Comparison of ENCODE assay signal across 8 cellular contexts in genomic region chr6:13355969-13356368, GRCh38. TPM values are rescaled to one million over a fixed set of nuclear protein-coding genes. Genes with fewer than 3 reads are reported as not detected.
DNase-seq lines count a peak whose midpoint lies in the region; ATAC-seq and TF ChIP-seq lines count a peak whose summit lies in the region.

No MANE protein-coding gene starts in this region.

- H3K36me3 ChIP-seq in SU-DHL-6 (ENCODE audit: low read length) = no peaks in the 10 kb centered on the region

- intact Hi-C loops in natural killer cell (cut with micrococcal nuclease) = loop anchor here (5.0 kb wide), 1 partner anchor 71 kb away; no protein-coding TSS in a partner anchor

- no peaks in the 10 kb centered on the region for H4K20me1 ChIP-seq in SU-DHL-6 (ENCODE audit: low read depth, low read length)

- H3K4me2 ChIP-seq in SU-DHL-6 (ENCODE audit: low read depth, low read length, poor library complexity, severe bottlenecking) = peak overlapping the region; percentile 56

- H3F3A ChIP-seq in SU-DHL-6 (ENCODE audit: insufficient read depth) = peaks cover 12% of the 10 kb centered on the region

- no peaks in the 10 kb centered on the region for H3K9me2 ChIP-seq in SU-DHL-6 (replicated peaks; ENCODE audit: insufficient read depth, low read length)

- no peaks in the 10 kb centered on the region for H3K9me3 Mint-ChIP-seq in activated T-cell treated with anti-CD3 and anti-CD28 coated beads, Interleukin-2, amount 50 U/mL, for 4 hours
- no peaks in the 10 kb centered on the region for H3K9me3 Mint-ChIP-seq in natural killer cell

- DNase-seq in activated T-cell treated with anti-CD3 and anti-CD28 coated beads, Interleukin-2, amount 50 U/mL, for 4 hours = peak; percentile 14
- DNase-seq in activated T-cell treated with anti-CD3 and anti-CD28 coated beads, Interleukin-2, amount 50 U/mL, for 48 hours = no peak
- DNase-seq in natural killer cell = no peak
- no peak for DNase-seq in retina
- no peak for DNase-seq in coronary artery (ENCODE audit: low spot score)
- DNase-seq in middle frontal gyrus (ENCODE audit: extremely low spot score, low spot score) = no peak

- H3K27me3 ChIP-seq in SU-DHL-6 (ENCODE audit: low read length) = no peaks in the 10 kb centered on the region

- H3K9ac ChIP-seq in SU-DHL-6 (ENCODE audit: low read length) = peak overlapping the region; percentile 7; the same call in 1 of the 2 replicates

- H3K27ac ChIP-seq in SU-DHL-6 (ENCODE audit: low read depth, low read length) (peak overlapping the region; percentile 65), coronary artery (peak overlapping the region in 1 of 2 donors; percentile 58)

- no peaks in the 10 kb centered on the region for H3K9me3 ChIP-seq in SU-DHL-6 (ENCODE audit: insufficient read depth, low read length)

- no peak overlapping the region for H2AFZ ChIP-seq in SU-DHL-6 (ENCODE audit: low read depth, low read length, severe bottlenecking)

- peak; percentile 83 to 86 for ATAC-seq in activated T-cell treated with anti-CD3 and anti-CD28 coated beads, Interleukin-2, amount 50 U/mL, for 4 hours
- ATAC-seq in HG03039 (IDR thresholded peaks at IDR 0.05; ENCODE audit: unreplicated experiment) = peak; percentile 77
- ATAC-seq in natural killer cell = peak; percentile 80 to 83 (median 82)

- no peaks in the 10 kb centered on the region for H3K27me3 Mint-ChIP-seq in activated T-cell treated with anti-CD3 and anti-CD28 coated beads, Interleukin-2, amount 50 U/mL, for 4 hours (ENCODE audit: low read depth)
- H3K27me3 Mint-ChIP-seq in natural killer cell (ENCODE audit: low read depth in 2 of 2) = no peaks in the 10 kb centered on the region

- peak overlapping the region; percentile 16 for H3K4me3 ChIP-seq in SU-DHL-6 (ENCODE audit: insufficient read depth, low read length, poor library complexity, severe bottlenecking)
- no peak overlapping the region for H3K4me3 ChIP-seq in coronary artery

- peaks cover 51% of the 10 kb centered on the region for H3K4me1 Mint-ChIP-seq in activated T-cell treated with anti-CD3 and anti-CD28 coated beads, Interleukin-2, amount 50 U/mL, for 4 hours (ENCODE audit: low read depth)
- peaks cover 61% of the 10 kb centered on the region in 2 donors for H3K4me1 Mint-ChIP-seq in natural killer cell

- peak overlapping the region; percentile 71 for H3K4me3 Mint-ChIP-seq in activated T-cell treated with anti-CD3 and anti-CD28 coated beads, Interleukin-2, amount 50 U/mL, for 4 hours
- peak overlapping the region; percentile 87 for H3K4me3 Mint-ChIP-seq in natural killer cell

- TF ChIP-seq CTCF in SU-DHL-6 (IDR thresholded peaks at IDR 0.05; ENCODE audit: insufficient read depth, low read length, poor library complexity, severe bottlenecking) = no peak
- no peak for TF ChIP-seq CTCF in natural killer cell (IDR thresholded peaks at IDR 0.05)
- TF ChIP-seq CTCF in coronary artery (IDR thresholded peaks at IDR 0.05) = no peak

- H3K79me2 ChIP-seq in SU-DHL-6 (ENCODE audit: insufficient read depth, low read length) = no peaks in the 10 kb centered on the region

- no peaks in the 10 kb centered on the region for H3K36me3 Mint-ChIP-seq in activated T-cell treated with anti-CD3 and anti-CD28 coated beads, Interleukin-2, amount 50 U/mL, for 4 hours (ENCODE audit: insufficient read depth)
- no peaks in the 10 kb centered on the region for H3K36me3 Mint-ChIP-seq in natural killer cell

- peak overlapping the region; percentile 94 for H3K27ac Mint-ChIP-seq in natural killer cell

RNA-seq across cellular contexts. Expression of gene TBC1D7, which starts 27.6 kb away (rescaled TPM):
- 10 to 100 TPM; 12.9 to 18.4 (median 15.5) TPM for total RNA-seq in activated T-cell treated with anti-CD3 and anti-CD28 coated beads, Interleukin-2, amount 50 U/mL, for 4 hours
- total RNA-seq in natural killer cell = 10 to 100 TPM; 20.1 to 29.7 (median 24.3) TPM
